ENCODE assay signal across 8 cellular contexts in genomic region chrX:13717697-13718483, GRCh38. TPM values are rescaled to one million over a fixed set of nuclear protein-coding genes. Genes with fewer than 3 reads are reported as not detected.
A peak's percentile ranks its signal among the peaks of the same experiment; 100 is the strongest.
DNase-seq lines count a peak whose midpoint lies in the region; ATAC-seq and TF ChIP-seq lines count a peak whose summit lies in the region.

No MANE protein-coding gene starts in this region.

- WGBS in stomach, 5 donors, result 61 to 91% (median 80%) methylated on average over 7 of the region's 7 CpGs

- H3K4me3 Mint-ChIP-seq in HFFc6 (no peak overlapping the region), immature natural killer cell (peak overlapping the region; percentile 19 to 77 (median 51))

- H3K36me3 ChIP-seq in stomach, result peaks cover 0 to 65% (median 37%) of the 10 kb centered on the region in 4 donors

- in situ Hi-C loops in astrocyte of the spinal cord (cut with HindIII; ENCODE audit: low sequenced_read_pairs), result no loop called here

- intact Hi-C loops in stomach (cut with DNase I; ENCODE audit: low total_unique reads), result no loop called here

- H3K27ac ChIP-seq in stomach, result peak overlapping the region in 3 of 5 donors; percentile 39 to 59 (median 53)

- no peak for TF ChIP-seq EP300 in stomach (IDR thresholded peaks at IDR 0.05)

- H3K9me3 ChIP-seq in stomach, result no peaks in the 10 kb centered on the region

- TF ChIP-seq POLR2A in stomach (IDR thresholded peaks at IDR 0.05), result no peak

- H3K27ac Mint-ChIP-seq in HFFc6, result peak overlapping the region; percentile 73
- peak overlapping the region; percentile 92 to 98 (median 96) for H3K27ac Mint-ChIP-seq in immature natural killer cell

- H3K36me3 Mint-ChIP-seq in HFFc6 (ENCODE audit: low read depth) (peaks cover 17% of the 10 kb centered on the region; the same call in 1 of the 2 replicates), immature natural killer cell (peaks cover 6 to 34% (median 28%) of the 10 kb centered on the region in 3 donors)

- no peak for ATAC-seq in HG02678 (IDR thresholded peaks at IDR 0.05; ENCODE audit: unreplicated experiment)
- no peak for ATAC-seq in HG03139 (IDR thresholded peaks at IDR 0.05; ENCODE audit: unreplicated experiment)

- H3K4me3 ChIP-seq in astrocyte of the spinal cord (ENCODE audit: low read depth, low read length) (no peak overlapping the region), stomach (no peak overlapping the region)

- H3K27me3 ChIP-seq in stomach, result no peaks in the 10 kb centered on the region

- H3K9me3 Mint-ChIP-seq in HFFc6 (no peaks in the 10 kb centered on the region), immature natural killer cell (no peaks in the 10 kb centered on the region)

- H3K27me3 Mint-ChIP-seq in HFFc6 (ENCODE audit: insufficient read depth) (no peaks in the 10 kb centered on the region), immature natural killer cell (ENCODE audit: low read depth in 3 of 3) (peaks cover 2 to 13% (median 10%) of the 10 kb centered on the region in 3 donors)

- peaks cover 0 to 28% (median 12%) of the 10 kb centered on the region in 4 donors for H3K4me1 ChIP-seq in stomach

- TF ChIP-seq CTCF in HFFc6 (IDR thresholded peaks at IDR 0.05) (no peak), astrocyte of the spinal cord (IDR thresholded peaks at IDR 0.05; ENCODE audit: low read depth, low read length) (no peak), stomach (IDR thresholded peaks at IDR 0.05) (no peak)

- peaks cover 20% of the 10 kb centered on the region for H3K4me1 Mint-ChIP-seq in HFFc6 (ENCODE audit: low read depth)
- peaks cover 73 to 80% of the 10 kb centered on the region in 2 donors for H3K4me1 Mint-ChIP-seq in immature natural killer cell

- no peak for DNase-seq in HFFc6
- DNase-seq in astrocyte of the spinal cord (ENCODE audit: low read depth, low spot score), result peak; percentile 69
- no peak for DNase-seq in immature natural killer cell
- no peak for DNase-seq in stomach
- DNase-seq in central memory CD4-positive, alpha-beta T cell, result no peak
- DNase-seq in mucosa of gallbladder (ENCODE audit: low spot score), result no peak

RNA-seq across cellular contexts. Expression of gene TRAPPC2, which starts 16.5 kb away (rescaled TPM):
- 10 to 100 TPM in 4 of 6 experiments, 1 to 10 TPM in 2; 9.2 to 13.8 (median 10.2) TPM for total RNA-seq in HFFc6 (2021; fragmentation: NEBNext Ultra II Directional; extraction: Animal tissue kit (Norgen Biotek cat#: 25700))
- polyA plus RNA-seq in immature natural killer cell (10 to 100 TPM; 48.8 to 60.1 (median 55.4) TPM), stomach (10 to 100 TPM in 1 of 3 donors, 1 to 10 TPM in 2; 5.7 to 12.5 (median 7.3) TPM)
- total RNA-seq in stomach (10 to 100 TPM in 4 of 5 donors, 1 to 10 TPM in 1; 9.0 to 37.9 (median 16.5) TPM), mucosa of gallbladder (25.1 TPM)

RNA-seq across cellular contexts. Expression of gene OFD1, which starts 16.7 kb away (rescaled TPM):
- 10 to 100 TPM in 3 of 6 experiments, 1 to 10 TPM in 3; 9.1 to 11.0 (median 10.1) TPM for total RNA-seq in HFFc6 (2021; fragmentation: NEBNext Ultra II Directional; extraction: Animal tissue kit (Norgen Biotek cat#: 25700))
- polyA plus RNA-seq in immature natural killer cell, result 10 to 100 TPM in 2 of 3 donors, 1 to 10 TPM in 1; 7.5 to 42.1 (median 22.6) TPM
- total RNA-seq in stomach, result 100 to 1,000 TPM in 1 of 5 donors, 10 to 100 TPM in 4; 15.6 to 144 (median 49.2) TPM
- 10 to 100 TPM; 46.3 to 53.1 (median 49.8) TPM for polyA plus RNA-seq in stomach
- 33.2 TPM for total RNA-seq in mucosa of gallbladder

RNA-seq across cellular contexts. Expression of gene RAB9A, which starts 29.0 kb away (rescaled TPM):
- 10 to 100 TPM; 13.5 to 18.3 (median 15.1) TPM for total RNA-seq in HFFc6 (2021; fragmentation: NEBNext Ultra II Directional; extraction: Animal tissue kit (Norgen Biotek cat#: 25700))
- polyA plus RNA-seq in immature natural killer cell (10 to 100 TPM; 45.8 to 70.2 (median 48.0) TPM), stomach (10 to 100 TPM; 12.4 to 33.6 (median 26.6) TPM)
- total RNA-seq in stomach (10 to 100 TPM in 3 of 5 donors, 1 to 10 TPM in 2; 2.6 to 55.1 (median 10.4) TPM), mucosa of gallbladder (32.2 TPM)
